ENCODE assay signal across 2 cellular contexts in genomic region chr3:52093751-52094525, GRCh38.
TF ChIP-seq lines count a peak whose summit lies in the region.

No MANE protein-coding gene starts in this region.

TF ChIP-seq in IMR-90, 13 proteins besides CTCF, POLR2A, EP300 and RAD21 (continued from another document):
- TF ChIP-seq ELK1 (IDR thresholded peaks at IDR 0.05; ENCODE audit: borderline replicate concordance, low read depth, low read length) (no peak), CHD1 (IDR thresholded peaks at IDR 0.05; ENCODE audit: low read depth, low read length) (no peak), MAFK (IDR thresholded peaks at IDR 0.05; ENCODE audit: low read depth, low read length) (no peak), BHLHE40 (IDR thresholded peaks at IDR 0.05; ENCODE audit: low read depth, low read length) (no peak), NFE2L2 (IDR thresholded peaks at IDR 0.05; ENCODE audit: low read depth, low read length) (no peak)

TF ChIP-seq in GM23338, 12 proteins besides CTCF, POLR2A, EP300 and RAD21 (continued from another document):
- TF ChIP-seq ZNF462 (CRISPR knock-in tag; IDR thresholded peaks at IDR 0.05) (no peak), EZH2phosphoT487 (IDR thresholded peaks at IDR 0.05; ENCODE audit: unreplicated experiment) (no peak), CREB1 (CRISPR knock-in tag; IDR thresholded peaks at IDR 0.05; ENCODE audit: low read depth) (no peak), REST (IDR thresholded peaks at IDR 0.05; ENCODE audit: unreplicated experiment) (no peak), POLR2AphosphoS5 (IDR thresholded peaks at IDR 0.05; ENCODE audit: low read depth) (no peak), ETS1 (IDR thresholded peaks at IDR 0.05) (no peak), ZNF114 (CRISPR knock-in tag; IDR thresholded peaks at IDR 0.05) (no peak), EZH2 (IDR thresholded peaks at IDR 0.05; ENCODE audit: low read depth, unreplicated experiment) (no peak)
